In genomic region chrX:120014354-120015129, GRCh38 we compare ENCODE assay signal across 13 cellular contexts.
DNase-seq lines count a peak whose midpoint lies in the region; ATAC-seq and TF ChIP-seq lines count a peak whose summit lies in the region.
"Had no signal": no experiment of that assay in that cellular context is flagged by ENCODE, and none has a peak within 500 bp of the region (broad histone marks: within the 10 kb centered on the region; RNA-seq: fewer than 3 reads in every experiment).

No MANE protein-coding gene starts in this region.

- no peaks in the 10 kb centered on the region for H3K36me3 Mint-ChIP-seq in WTC11

- peak overlapping the region; percentile 75 for H3K4me3 Mint-ChIP-seq in WTC11

- H3K27me3 ChIP-seq in iPS-15b (ENCODE audit: control insufficient read depth, insufficient read depth, low read length), result peaks cover 75% of the 10 kb centered on the region
- peaks cover 0 to 18% (median 11%) of the 10 kb centered on the region in 3 donors for H3K27me3 ChIP-seq in gastrocnemius medialis

- H3K4me1 Mint-ChIP-seq in WTC11, result peaks cover 9% of the 10 kb centered on the region

- CTCF ChIA-PET in WTC11 (lab: Charles Lee), result interaction anchor here (0.7 to 1.0 kb wide), 3 partner anchors 13 to 75 kb away, joined by 3 read pairs; no protein-coding TSS in a partner anchor

- H3K36me3 ChIP-seq in iPS-15b (ENCODE audit: control insufficient read depth, insufficient read depth, low read length) (no peaks in the 10 kb centered on the region), gastrocnemius medialis (no peaks in the 10 kb centered on the region)

- H3K9ac ChIP-seq in iPS-15b (ENCODE audit: low read depth, low read length), result no peak overlapping the region

- POLR2A ChIA-PET in WTC11 (lab: Charles Lee), result no interaction called here

- no peak for TF ChIP-seq CTCF in WTC11 (IDR thresholded peaks at IDR 0.05)
- TF ChIP-seq CTCF in gastrocnemius medialis (IDR thresholded peaks at IDR 0.05 in 4 of 5, conservative IDR thresholded peaks at IDR 0.05 in 1 of 5), result no peak

- DNase-seq in NCI-H2081 (lab: John Stamatoyannopoulos, UW) (peak; percentile 47 to 56), NCI-H2081 treated with DMSO at 0.1 percent for 48 hours (lab: John Stamatoyannopoulos, UW) (no peak), WTC11 (ENCODE audit: low spot score) (no peak), gastrocnemius medialis (no peak), amygdala (lab: John Stamatoyannopoulos, UW) (no peak), germinal center (ENCODE audit: low spot score) (no peak)
- DNase-seq: DMS79 treated with DMSO at 0.1 percent for 48 hours, hypothalamus, Karpas-422 had no signal

- H3K9me3 Mint-ChIP-seq in WTC11, result no peaks in the 10 kb centered on the region
- H3K9me3 Mint-ChIP-seq: dendritic cell treated with granulocyte-macrophage colony-stimulating factor and Interleukin-4, amounts not matched to agents 40 ng/mL and 50 ng/mL, for 4 days had no signal

- H3K4me1 ChIP-seq in iPS-15b (ENCODE audit: control insufficient read depth, insufficient read depth, low read length) (no peaks in the 10 kb centered on the region), gastrocnemius medialis (no peaks in the 10 kb centered on the region)

- H3K27me3 Mint-ChIP-seq in WTC11 (ENCODE audit: low read depth), result peaks cover 100% of the 10 kb centered on the region

- intact Hi-C loops in gastrocnemius medialis (cut with DNase I; ENCODE audit: low total_unique reads), result no loop called here

- H3K9me3 ChIP-seq in iPS-15b (ENCODE audit: control insufficient read depth, insufficient read depth, low read length), result no peaks in the 10 kb centered on the region
- H3K9me3 ChIP-seq in gastrocnemius medialis, result no peaks in the 10 kb centered on the region

- in situ Hi-C loops in gastrocnemius medialis (cut with MboI; ENCODE audit: low sequenced_read_pairs in 4 of 4), result no loop called here

- H3K27ac ChIP-seq in gastrocnemius medialis, result no peak overlapping the region
- H3K27ac ChIP-seq: 22Rv1 had no signal

- peak; percentile 64 for ATAC-seq in WTC11
- ATAC-seq in gastrocnemius medialis, result no peak
- no peak for ATAC-seq in GM21825 (IDR thresholded peaks at IDR 0.05; ENCODE audit: unreplicated experiment)

- no peak for TF ChIP-seq POLR2A in gastrocnemius medialis (IDR thresholded peaks at IDR 0.05)

- peak overlapping the region; percentile 56 for H3K4me3 ChIP-seq in iPS-15b (ENCODE audit: low read depth, low read length)
- H3K4me3 ChIP-seq in gastrocnemius medialis, result peak overlapping the region in 3 of 4 donors; percentile 11 to 44 (median 36)

- H3K27ac Mint-ChIP-seq in WTC11, result no peak overlapping the region
- H3K27ac Mint-ChIP-seq: dendritic cell treated with granulocyte-macrophage colony-stimulating factor and Interleukin-4, amounts not matched to agents 40 ng/mL and 50 ng/mL, for 4 days had no signal

TF ChIP-seq in WTC11, 78 proteins besides CTCF, POLR2A, EP300 and RAD21:
- TF ChIP-seq ZNF232 (CRISPR knock-in tag; IDR thresholded peaks at IDR 0.05) (no peak), SMAD4 (CRISPR knock-in tag; IDR thresholded peaks at IDR 0.05) (no peak), ZBTB21 (CRISPR knock-in tag; IDR thresholded peaks at IDR 0.05; ENCODE audit: borderline replicate concordance) (no peak), ESRRA (CRISPR knock-in tag; IDR thresholded peaks at IDR 0.05; ENCODE audit: borderline replicate concordance) (no peak), SOX15 (CRISPR knock-in tag; IDR thresholded peaks at IDR 0.05) (no peak), ZNF425 (CRISPR knock-in tag; conservative IDR thresholded peaks at IDR 0.05) (no peak), MAX (CRISPR knock-in tag; IDR thresholded peaks at IDR 0.05) (0 out of 2 replicates have a peak, but pooled peaks have one; percentile 4), HMGA2 (CRISPR knock-in tag; IDR thresholded peaks at IDR 0.05) (no peak), ZNF121 (CRISPR knock-in tag; IDR thresholded peaks at IDR 0.05) (no peak)
- TF ChIP-seq, protein P1, sequence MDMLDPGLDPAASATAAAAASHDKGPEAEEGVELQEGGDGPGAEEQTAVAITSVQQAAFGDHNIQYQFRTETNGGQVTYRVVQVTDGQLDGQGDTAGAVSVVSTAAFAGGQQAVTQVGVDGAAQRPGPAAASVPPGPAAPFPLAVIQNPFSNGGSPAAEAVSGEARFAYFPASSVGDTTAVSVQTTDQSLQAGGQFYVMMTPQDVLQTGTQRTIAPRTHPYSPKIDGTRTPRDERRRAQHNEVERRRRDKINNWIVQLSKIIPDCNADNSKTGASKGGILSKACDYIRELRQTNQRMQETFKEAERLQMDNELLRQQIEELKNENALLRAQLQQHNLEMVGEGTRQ (CRISPR knock-in tag; IDR thresholded peaks at IDR 0.05), result peak; percentile 23; the same call in 1 of the 2 replicates

Comparison
In these comparisons a context has a peak if more than half of its experiments do, and no peak if none do; other contexts are left out.
1. DNase-seq: peak in NCI-H2081 (2 of 2); none in NCI-H2081 treated with DMSO at 0.1 percent for 48 hours (single experiment), WTC11 (single experiment), gastrocnemius medialis (0 of 2), amygdala (0 of 56) and germinal center (single experiment).